ENCODE assay signal across 1 cellular context in genomic region chr20:47610945-47611250, GRCh38.
TF ChIP-seq lines count a peak whose summit lies in the region.

No MANE protein-coding gene starts in this region.

TF ChIP-seq in GM23338, 12 proteins besides CTCF, POLR2A, EP300 and RAD21 (continued from another document):
- TF ChIP-seq, protein P1, sequence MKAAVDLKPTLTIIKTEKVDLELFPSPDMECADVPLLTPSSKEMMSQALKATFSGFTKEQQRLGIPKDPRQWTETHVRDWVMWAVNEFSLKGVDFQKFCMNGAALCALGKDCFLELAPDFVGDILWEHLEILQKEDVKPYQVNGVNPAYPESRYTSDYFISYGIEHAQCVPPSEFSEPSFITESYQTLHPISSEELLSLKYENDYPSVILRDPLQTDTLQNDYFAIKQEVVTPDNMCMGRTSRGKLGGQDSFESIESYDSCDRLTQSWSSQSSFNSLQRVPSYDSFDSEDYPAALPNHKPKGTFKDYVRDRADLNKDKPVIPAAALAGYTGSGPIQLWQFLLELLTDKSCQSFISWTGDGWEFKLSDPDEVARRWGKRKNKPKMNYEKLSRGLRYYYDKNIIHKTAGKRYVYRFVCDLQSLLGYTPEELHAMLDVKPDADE (IDR thresholded peaks at IDR 0.05) = no peak
- TF ChIP-seq ZNF331 (CRISPR knock-in tag; IDR thresholded peaks at IDR 0.05; ENCODE audit: low read depth) = no peak
- TF ChIP-seq EZH2phosphoT487 (IDR thresholded peaks at IDR 0.05; ENCODE audit: unreplicated experiment) = no peak
- no peak for TF ChIP-seq JUNB (IDR thresholded peaks at IDR 0.05; ENCODE audit: unreplicated experiment)
- no peak for TF ChIP-seq CREB1 (CRISPR knock-in tag; IDR thresholded peaks at IDR 0.05; ENCODE audit: low read depth)
- TF ChIP-seq POLR2AphosphoS5 (IDR thresholded peaks at IDR 0.05; ENCODE audit: low read depth) = no peak
- no peak for TF ChIP-seq EZH2 (IDR thresholded peaks at IDR 0.05; ENCODE audit: low read depth, unreplicated experiment)
- no peak for TF ChIP-seq NANOG (IDR thresholded peaks at IDR 0.05; ENCODE audit: borderline replicate concordance)
- TF ChIP-seq, protein P2, sequence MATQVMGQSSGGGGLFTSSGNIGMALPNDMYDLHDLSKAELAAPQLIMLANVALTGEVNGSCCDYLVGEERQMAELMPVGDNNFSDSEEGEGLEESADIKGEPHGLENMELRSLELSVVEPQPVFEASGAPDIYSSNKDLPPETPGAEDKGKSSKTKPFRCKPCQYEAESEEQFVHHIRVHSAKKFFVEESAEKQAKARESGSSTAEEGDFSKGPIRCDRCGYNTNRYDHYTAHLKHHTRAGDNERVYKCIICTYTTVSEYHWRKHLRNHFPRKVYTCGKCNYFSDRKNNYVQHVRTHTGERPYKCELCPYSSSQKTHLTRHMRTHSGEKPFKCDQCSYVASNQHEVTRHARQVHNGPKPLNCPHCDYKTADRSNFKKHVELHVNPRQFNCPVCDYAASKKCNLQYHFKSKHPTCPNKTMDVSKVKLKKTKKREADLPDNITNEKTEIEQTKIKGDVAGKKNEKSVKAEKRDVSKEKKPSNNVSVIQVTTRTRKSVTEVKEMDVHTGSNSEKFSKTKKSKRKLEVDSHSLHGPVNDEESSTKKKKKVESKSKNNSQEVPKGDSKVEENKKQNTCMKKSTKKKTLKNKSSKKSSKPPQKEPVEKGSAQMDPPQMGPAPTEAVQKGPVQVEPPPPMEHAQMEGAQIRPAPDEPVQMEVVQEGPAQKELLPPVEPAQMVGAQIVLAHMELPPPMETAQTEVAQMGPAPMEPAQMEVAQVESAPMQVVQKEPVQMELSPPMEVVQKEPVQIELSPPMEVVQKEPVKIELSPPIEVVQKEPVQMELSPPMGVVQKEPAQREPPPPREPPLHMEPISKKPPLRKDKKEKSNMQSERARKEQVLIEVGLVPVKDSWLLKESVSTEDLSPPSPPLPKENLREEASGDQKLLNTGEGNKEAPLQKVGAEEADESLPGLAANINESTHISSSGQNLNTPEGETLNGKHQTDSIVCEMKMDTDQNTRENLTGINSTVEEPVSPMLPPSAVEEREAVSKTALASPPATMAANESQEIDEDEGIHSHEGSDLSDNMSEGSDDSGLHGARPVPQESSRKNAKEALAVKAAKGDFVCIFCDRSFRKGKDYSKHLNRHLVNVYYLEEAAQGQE (IDR thresholded peaks at IDR 0.05; ENCODE audit: unreplicated experiment) = no peak
- TF ChIP-seq ZNF114 (CRISPR knock-in tag; IDR thresholded peaks at IDR 0.05) = no peak
TF ChIP-seq in GM23338: peak in this region for 0.
